ENCODE assay signal across 8 cellular contexts in genomic region chr12:89707992-89708792, GRCh38. TPM values are rescaled to one million over a fixed set of nuclear protein-coding genes. Genes with fewer than 3 reads are reported as not detected.
A peak's percentile ranks its signal among the peaks of the same experiment; 100 is the strongest.
DNase-seq lines count a peak whose midpoint lies in the region; ATAC-seq, FAIRE-seq and TF ChIP-seq lines count a peak whose summit lies in the region.

No MANE protein-coding gene starts in this region.

- peaks cover 3% of the 10 kb centered on the region for H3F3A ChIP-seq in neural cell (ENCODE audit: insufficient read depth, low read length, poor library complexity, severe bottlenecking)

- H3K4me3 Mint-ChIP-seq in activated T-cell treated with anti-CD3 and anti-CD28 coated beads, Interleukin-2, amount 50 U/mL, for 24 hours, result peak overlapping the region; percentile 93

- no peak for FAIRE-seq in D721Med (lab: Jason Lieb, UNC)

- peak overlapping the region; percentile 84 for H3K4me2 ChIP-seq in neural cell (ENCODE audit: low read length)

- H3K4me1 ChIP-seq in tibial nerve, result peaks cover 0 to 35% (median 8%) of the 10 kb centered on the region in 4 donors

- peak; percentile 0 for ATAC-seq in GM19463 (IDR thresholded peaks at IDR 0.05; ENCODE audit: unreplicated experiment)

- H3K27ac ChIP-seq in neural cell (ENCODE audit: low read length) (peak overlapping the region; percentile 89), tibial nerve (peak overlapping the region; percentile 93 to 99 (median 96))

- H3K79me2 ChIP-seq in neural cell (replicated peaks; ENCODE audit: insufficient read depth, low read length), result peaks cover 49% of the 10 kb centered on the region

- H3K36me3 ChIP-seq in neural cell (ENCODE audit: insufficient read depth, low read length) (no peaks in the 10 kb centered on the region), tibial nerve (no peaks in the 10 kb centered on the region)

- H3K9me3 ChIP-seq in neural cell (ENCODE audit: low read length) (no peaks in the 10 kb centered on the region), tibial nerve (no peaks in the 10 kb centered on the region)

- TF ChIP-seq POLR2A in tibial nerve (IDR thresholded peaks at IDR 0.05), result no peak

- WGBS in tibial nerve, 2 donors, result 0 to 1% methylated on average over 40 to 72 of the region's 87 CpGs

- no peaks in the 10 kb centered on the region for H3K27me3 Mint-ChIP-seq in activated T-cell treated with anti-CD3 and anti-CD28 coated beads, Interleukin-2, amount 50 U/mL, for 24 hours

- H3K27ac Mint-ChIP-seq in activated T-cell treated with anti-CD3 and anti-CD28 coated beads, Interleukin-2, amount 50 U/mL, for 24 hours, result peak overlapping the region; percentile 93

- no peaks in the 10 kb centered on the region for H3K9me2 ChIP-seq in neural cell (ENCODE audit: insufficient read depth, low read length)

- peaks cover 6% of the 10 kb centered on the region for H3K36me3 Mint-ChIP-seq in activated T-cell treated with anti-CD3 and anti-CD28 coated beads, Interleukin-2, amount 50 U/mL, for 24 hours (ENCODE audit: low read depth)

- no peak for DNase-seq in AG09309 (ENCODE audit: low read depth)
- DNase-seq in NCI-H1105 (lab: John Stamatoyannopoulos, UW), result peak; percentile 55
- DNase-seq in activated T-cell treated with anti-CD3 and anti-CD28 coated beads, Interleukin-2, amount 50 U/mL, for 24 hours, result no peak
- DNase-seq in fibroblast of mammary gland (ENCODE audit: low read depth), result no peak
- peak in 1 of 2 donors; percentile 15 for DNase-seq in tibial nerve (ENCODE audit: low spot score in 2 of 2)
- DNase-seq in D721Med (ENCODE audit: insufficient read length, low spot score), result no peak

- TF ChIP-seq EP300 in neural cell (conservative IDR thresholded peaks at IDR 0.05; ENCODE audit: poor library complexity, severe bottlenecking) (no peak), tibial nerve (IDR thresholded peaks at IDR 0.05) (no peak)

- peaks cover 50% of the 10 kb centered on the region for H3K4me1 Mint-ChIP-seq in activated T-cell treated with anti-CD3 and anti-CD28 coated beads, Interleukin-2, amount 50 U/mL, for 24 hours (ENCODE audit: low read depth)

- TF ChIP-seq RAD21 in neural cell (conservative IDR thresholded peaks at IDR 0.05), result no peak

- H2AFZ ChIP-seq in neural cell (ENCODE audit: low read depth, low read length), result peak overlapping the region; percentile 28

- no peaks in the 10 kb centered on the region for H3K27me3 ChIP-seq in neural cell (ENCODE audit: insufficient read depth, low read depth, low read length)
- no peaks in the 10 kb centered on the region for H3K27me3 ChIP-seq in tibial nerve

- H4K20me1 ChIP-seq in neural cell (ENCODE audit: insufficient read depth), result no peaks in the 10 kb centered on the region

- H3K9me3 Mint-ChIP-seq in activated T-cell treated with anti-CD3 and anti-CD28 coated beads, Interleukin-2, amount 50 U/mL, for 24 hours, result no peaks in the 10 kb centered on the region

- peak; percentile 9 for TF ChIP-seq CTCF in AG09309 (IDR thresholded peaks at IDR 0.05; ENCODE audit: control insufficient read depth, insufficient read depth, low read depth, low read length, missing control alignments)
- TF ChIP-seq CTCF in fibroblast of mammary gland (conservative IDR thresholded peaks at IDR 0.05; ENCODE audit: control insufficient read depth, insufficient read depth, low read depth, low read length), result no peak
- no peak for TF ChIP-seq CTCF in neural cell (IDR thresholded peaks at IDR 0.05; ENCODE audit: poor library complexity, severe bottlenecking)
- TF ChIP-seq CTCF in tibial nerve (IDR thresholded peaks at IDR 0.05), result peak in 2 of 5 experiments; percentile 32 to 49
- no peak for TF ChIP-seq CTCF in D721Med (IDR thresholded peaks at IDR 0.05; ENCODE audit: insufficient read depth, missing control alignments)

- H3K4me3 ChIP-seq in AG09309 (ENCODE audit: control insufficient read depth, low read depth, low read length) (peak overlapping the region; percentile 97), fibroblast of mammary gland (ENCODE audit: control insufficient read depth, low read depth, low read length) (peak overlapping the region; percentile 84), neural cell (ENCODE audit: low read length) (peak overlapping the region; percentile 89), tibial nerve (peak overlapping the region; percentile 86 to 94 (median 89))

- H3K9ac ChIP-seq in neural cell (ENCODE audit: low read length), result peak overlapping the region; percentile 90

TF ChIP-seq in neural cell, 6 proteins besides CTCF, POLR2A, EP300 and RAD21:
- TF ChIP-seq TAF1 (IDR thresholded peaks at IDR 0.05; ENCODE audit: low read depth), result peak; percentile 4
- no peak for TF ChIP-seq EZH2 (IDR thresholded peaks at IDR 0.05; ENCODE audit: borderline replicate concordance, insufficient read depth, low read length, poor library complexity, severe bottlenecking)
TF ChIP-seq in neural cell: peak in this region for 1.

RNA-seq across cellular contexts. Expression of gene ATP2B1, which starts 0.4 kb away (rescaled TPM):
- 117 and 139 TPM in 2 replicates for polyA plus RNA-seq in neural cell
- polyA minus RNA-seq in neural cell, result 289 and 336 TPM in 2 replicates
- 10 to 100 TPM; 21.9 to 47.7 (median 42.1) TPM for total RNA-seq in tibial nerve
